ENCODE assay signal across 24 cellular contexts in the genomic region with DNA sequence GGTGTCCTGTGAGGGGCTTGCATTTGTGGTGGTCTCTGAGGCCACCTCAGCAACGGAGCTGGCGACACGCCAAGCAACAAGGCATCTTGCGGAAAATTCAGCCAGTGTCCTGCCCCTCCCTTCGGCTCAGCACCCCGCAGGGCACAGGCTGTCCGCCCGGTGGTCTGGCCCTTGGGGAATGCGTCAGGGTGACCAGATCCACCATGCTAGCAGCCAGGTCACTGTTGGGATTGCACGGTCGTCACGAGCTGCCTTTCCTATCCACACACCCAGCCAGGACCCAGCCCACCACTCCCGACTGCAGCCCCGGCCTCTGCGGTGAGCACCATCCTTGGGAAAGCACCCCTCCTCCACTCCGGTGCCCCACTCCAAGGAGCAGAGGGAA.
DNase-seq lines count a peak whose midpoint lies in the region; ATAC-seq, FAIRE-seq and TF ChIP-seq lines count a peak whose summit lies in the region.
"Had no signal": no experiment of that assay in that cellular context is flagged by ENCODE, and none has a peak within 500 bp of the region (broad histone marks: within the 10 kb centered on the region; RNA-seq: fewer than 3 reads in every experiment).

No MANE protein-coding gene starts in this region.

- POLR2A ChIA-PET in H1 (lab: Charles Lee; ENCODE audit: partially characterized antibody), result no interaction called here
- POLR2A ChIA-PET in activated CD8-positive, alpha-beta T cell treated with anti-CD3 and anti-CD28 coated beads for 36 hours (lab: Charles Lee), result interaction anchor here (2.5 kb wide), 1 partner anchor 9 kb away, joined by 9 read pairs; no protein-coding TSS in a partner anchor

- TF ChIP-seq EP300 in H1 (IDR thresholded peaks at IDR 0.05; ENCODE audit: borderline replicate concordance in 1 of 2, low read depth in 2 of 2, low read length in 2 of 2), result no peak
- TF ChIP-seq EP300 in upper lobe of left lung (IDR thresholded peaks at IDR 0.05), result no peak

- H4K91ac ChIP-seq in H1 (replicated peaks; ENCODE audit: insufficient read length, low read length), result no peak overlapping the region

- no peak overlapping the region for H3K4me2 ChIP-seq in H1 (ENCODE audit: insufficient read depth in 1 of 2, low read depth in 2 of 2, low read length in 2 of 2)

- H3K4me1 ChIP-seq in H1 (replicated peaks in 1 of 4; ENCODE audit: control insufficient read depth in 3 of 4, insufficient read depth in 4 of 4, low read length in 3 of 4), result peaks cover 3 to 30% (median 18%) of the 10 kb centered on the region in 4 experiments
- peaks cover 15% of the 10 kb centered on the region for H3K4me1 ChIP-seq in right cardiac atrium (ENCODE audit: control insufficient read depth, insufficient read depth, low read length)
- peaks cover 41% of the 10 kb centered on the region for H3K4me1 ChIP-seq in rectal smooth muscle tissue (ENCODE audit: control insufficient read depth, insufficient read depth, low read length)
- peaks cover 16 to 30% (median 27%) of the 10 kb centered on the region in 4 donors for H3K4me1 ChIP-seq in upper lobe of left lung

- no peak overlapping the region for H2BK5ac ChIP-seq in H1 (ENCODE audit: low read depth, low read length)

- H3K4me3 Mint-ChIP-seq in activated CD8-positive, alpha-beta T cell treated with anti-CD3 and anti-CD28 coated beads for 36 hours, result no peak overlapping the region
- H3K4me3 Mint-ChIP-seq: activated CD4-positive, alpha-beta memory T cell treated with anti-CD3 and anti-CD28 coated beads for 36 hours; CD8-positive, alpha-beta T cell; T-helper 1 cell treated with Interleukin-12 subunit alpha and Interleukin-12 subunit beta and Interleukin-4 antibody, amounts not matched to agents 30 μg/mL and 1 μg/mL, for 36 hours had no signal

- CTCF ChIA-PET in H1 (lab: Charles Lee; ENCODE audit: partially characterized antibody), result interaction anchor here (2.8 kb wide), 1 partner anchor 49 kb away, joined by 10 read pairs; no protein-coding TSS in a partner anchor
- CTCF ChIA-PET in activated CD8-positive, alpha-beta T cell treated with anti-CD3 and anti-CD28 coated beads for 36 hours (lab: Charles Lee), result interaction anchor here (0.9 kb wide), 1 partner anchor 41 kb away, joined by 3 read pairs; no protein-coding TSS in a partner anchor

- H3K79me1 ChIP-seq in H1 (ENCODE audit: low read depth, low read length), result no peaks in the 10 kb centered on the region

- H2AK5ac ChIP-seq in H1 (ENCODE audit: low read depth, low read length), result no peak overlapping the region

- no peak overlapping the region for H3K4me3 ChIP-seq in H1 (ENCODE audit: extremely low read depth in 1 of 4, insufficient read depth in 2 of 4, low read depth in 3 of 4, low read length in 4 of 4)
- no peak overlapping the region for H3K4me3 ChIP-seq in right cardiac atrium (ENCODE audit: low read length)
- no peak overlapping the region for H3K4me3 ChIP-seq in rectal smooth muscle tissue (ENCODE audit: low read length)
- H3K4me3 ChIP-seq in upper lobe of left lung, result no peak overlapping the region
- H3K4me3 ChIP-seq: GM23248, K562 had no signal

- no peak overlapping the region for H3K56ac ChIP-seq in H1 (replicated peaks; ENCODE audit: insufficient read length, low read depth, low read length)

- no peak overlapping the region for H3K14ac ChIP-seq in H1 (ENCODE audit: insufficient read length)

- H2BK120ac ChIP-seq in H1 (replicated peaks; ENCODE audit: low read depth, low read length), result no peak overlapping the region

- H3K36me3 Mint-ChIP-seq in activated CD8-positive, alpha-beta T cell treated with anti-CD3 and anti-CD28 coated beads for 36 hours (ENCODE audit: low read depth), result no peaks in the 10 kb centered on the region

- intact Hi-C loops in right cardiac atrium (cut with DNase I), result no loop called here
- intact Hi-C loops in activated CD8-positive, alpha-beta T cell treated with anti-CD3 and anti-CD28 coated beads for 36 hours (cut with micrococcal nuclease), result no loop called here

- H3K23me2 ChIP-seq in H1 (ENCODE audit: low read depth, low read length), result peaks cover 11% of the 10 kb centered on the region

- no peak overlapping the region for H3K23ac ChIP-seq in H1 (ENCODE audit: insufficient read length)

- no peak overlapping the region for H3K18ac ChIP-seq in H1 (ENCODE audit: extremely low read depth, low read length)

- FAIRE-seq in H1 (lab: Jason Lieb, UNC), result no peak
- FAIRE-seq: endothelial cell of umbilical vein, K562, kidney had no signal

- WGBS in H1 (ENCODE audit: extremely low coverage in 1 of 2, insufficient coverage in 1 of 2, insufficient read length in 1 of 2, insufficient replicate concordance in 2 of 2, low coverage in 1 of 2, low lambda C conversion rate in 2 of 2, missing lambda C conversion rate in 1 of 2), 2 experiments, result 83% methylated on average over 16 of the region's 16 CpGs; no CpG with 5 or more reads in 1 of the 2 experiments
- 63% methylated on average over 16 of the region's 16 CpGs for WGBS in right cardiac atrium
- whole genome bisulfite sequencing in upper lobe of left lung, 2 donors, result 91 to 100% methylated on average over 3 to 12 of the region's 16 CpGs

- H3K9me3 ChIP-seq in H1 (ENCODE audit: insufficient read depth in 2 of 2, low read depth in 1 of 2, low read length in 1 of 2) (no peaks in the 10 kb centered on the region), right cardiac atrium (ENCODE audit: control insufficient read depth, low read length) (no peaks in the 10 kb centered on the region), upper lobe of left lung (no peaks in the 10 kb centered on the region)

- no peak for TF ChIP-seq RAD21 in H1 (IDR thresholded peaks at IDR 0.05 in 1 of 2, conservative IDR thresholded peaks at IDR 0.05 in 1 of 2; ENCODE audit: low read depth in 2 of 2, low read length in 2 of 2)

- peaks cover 1% of the 10 kb centered on the region for H3K27me3 Mint-ChIP-seq in activated CD8-positive, alpha-beta T cell treated with anti-CD3 and anti-CD28 coated beads for 36 hours

- H3K27ac Mint-ChIP-seq in activated CD8-positive, alpha-beta T cell treated with anti-CD3 and anti-CD28 coated beads for 36 hours, result no peak overlapping the region
- H3K27ac Mint-ChIP-seq: activated CD4-positive, alpha-beta memory T cell treated with anti-CD3 and anti-CD28 coated beads for 36 hours; CD8-positive, alpha-beta T cell; T-helper 1 cell treated with Interleukin-12 subunit alpha and Interleukin-12 subunit beta and Interleukin-4 antibody, amounts not matched to agents 30 μg/mL and 1 μg/mL, for 36 hours had no signal

- peak overlapping the region; percentile 50; the same call in 1 of the 2 replicates for H2BK12ac ChIP-seq in H1 (ENCODE audit: low read depth, low read length)

- no peak overlapping the region for H2BK20ac ChIP-seq in H1 (ENCODE audit: low read length)

- H3K27me3 ChIP-seq in H1 (replicated peaks in 1 of 4; ENCODE audit: control insufficient read depth in 3 of 4, extremely low read depth in 1 of 4, insufficient read depth in 3 of 4, low read length in 3 of 4) (peaks cover 0 to 14% (median 9%) of the 10 kb centered on the region in 4 experiments; a peak in 6 of 7 replicates), right cardiac atrium (ENCODE audit: control insufficient read depth, insufficient read depth) (no peaks in the 10 kb centered on the region), rectal smooth muscle tissue (ENCODE audit: control insufficient read depth, insufficient read depth, low read length) (no peaks in the 10 kb centered on the region), upper lobe of left lung (no peaks in the 10 kb centered on the region)

- TF ChIP-seq CTCF in H1 (IDR thresholded peaks at IDR 0.05; ENCODE audit: control extremely low read depth in 1 of 3, insufficient read depth in 1 of 3, low read depth in 1 of 3, low read length in 3 of 3) (no peak), upper lobe of left lung (IDR thresholded peaks at IDR 0.05) (no peak)
- no peak for TF ChIP-seq CTCF in activated CD8-positive, alpha-beta T cell treated with anti-CD3 and anti-CD28 coated beads for 36 hours (IDR thresholded peaks at IDR 0.05)

- no peaks in the 10 kb centered on the region for H3K79me2 ChIP-seq in H1 (ENCODE audit: control insufficient read depth in 1 of 2, insufficient read depth in 2 of 2, low read length in 2 of 2)

- H2BK15ac ChIP-seq in H1 (ENCODE audit: low read length), result no peak overlapping the region

- H3K36me3 ChIP-seq in H1 (ENCODE audit: control insufficient read depth in 2 of 4, insufficient read depth in 4 of 4, low read length in 3 of 4) (no peaks in the 10 kb centered on the region), rectal smooth muscle tissue (ENCODE audit: control insufficient read depth, insufficient read depth, low read length) (no peaks in the 10 kb centered on the region), upper lobe of left lung (no peaks in the 10 kb centered on the region)

- H2AFZ ChIP-seq in H1 (ENCODE audit: low read length), result no peak overlapping the region
- H2AFZ ChIP-seq: GM23248 had no signal

- H4K5ac ChIP-seq in H1 (ENCODE audit: insufficient read length, low read depth, low read length), result no peak overlapping the region

- no peaks in the 10 kb centered on the region for H3K9me3 Mint-ChIP-seq in activated CD8-positive, alpha-beta T cell treated with anti-CD3 and anti-CD28 coated beads for 36 hours
- H3K9me3 Mint-ChIP-seq: activated CD4-positive, alpha-beta memory T cell treated with anti-CD3 and anti-CD28 coated beads for 36 hours; CD8-positive, alpha-beta T cell; T-helper 1 cell treated with Interleukin-12 subunit alpha and Interleukin-12 subunit beta and Interleukin-4 antibody, amounts not matched to agents 30 μg/mL and 1 μg/mL, for 36 hours had no signal

- H3K9ac ChIP-seq in H1 (replicated peaks in 1 of 4; ENCODE audit: extremely low read depth in 1 of 4, low read depth in 3 of 4, low read length in 3 of 4), result no peak overlapping the region
- H3K9ac ChIP-seq in rectal smooth muscle tissue (ENCODE audit: low read length), result no peak overlapping the region
- H3K9ac ChIP-seq: GM23248 had no signal

- H4K20me1 ChIP-seq in H1 (replicated peaks in 1 of 2; ENCODE audit: control insufficient read depth in 1 of 2, insufficient read depth in 2 of 2, low read length in 2 of 2), result no peaks in the 10 kb centered on the region

- H3K27ac ChIP-seq in H1 (ENCODE audit: low read depth, low read length) (no peak overlapping the region), right cardiac atrium (ENCODE audit: low read length) (peak overlapping the region; percentile 97), rectal smooth muscle tissue (ENCODE audit: low read depth, low read length) (peak overlapping the region; percentile 40), upper lobe of left lung (peak overlapping the region in 3 of 4 donors; percentile 86 to 92 (median 90))
- H3K27ac ChIP-seq: GM23248 had no signal

- TF ChIP-seq POLR2A in H1 (IDR thresholded peaks at IDR 0.05; ENCODE audit: control extremely low read depth in 1 of 2, low read depth in 2 of 2, low read length in 2 of 2), result no peak
- TF ChIP-seq POLR2A in upper lobe of left lung (IDR thresholded peaks at IDR 0.05), result no peak

- H3K4me1 Mint-ChIP-seq in activated CD8-positive, alpha-beta T cell treated with anti-CD3 and anti-CD28 coated beads for 36 hours (ENCODE audit: low read depth), result peaks cover 9% of the 10 kb centered on the region

- DNase-seq in H1 (ENCODE audit: low read depth in 1 of 2, low spot score in 2 of 2) (no peak), right cardiac atrium (peak; percentile 58 to 78 (median 75)), upper lobe of left lung (peak in 1 of 2 donors; percentile 67), HPDE6-E6E7 (ENCODE audit: extremely low spot score) (no peak)
- no peak for DNase-seq in activated CD8-positive, alpha-beta T cell treated with anti-CD3 and anti-CD28 coated beads for 36 hours
- DNase-seq in activated CD4-positive, alpha-beta T cell treated with anti-CD3 and anti-CD28 coated beads, Interleukin-2, amount 50 U/mL, for 1 hour, result no peak
- DNase-seq: activated CD4-positive, alpha-beta memory T cell treated with anti-CD3 and anti-CD28 coated beads for 36 hours; activated gamma-delta T cell; activated T-cell treated with anti-CD3 and anti-CD28 coated beads for 4 hours; CD8-positive, alpha-beta T cell; foreskin melanocyte; GDM1; GM23248; kidney; NCI-H146; NCI-H82; OCI-M1; retina; SHP77 treated with DMSO at 0.1 percent for 48 hours; stimulated activated CD4-positive, alpha-beta T cell treated with anti-CD3 and anti-CD28 coated beads, Interleukin-15, amount 100 ng/mL, for 24 hours had no signal

- no peak for ATAC-seq in right cardiac atrium
- ATAC-seq in upper lobe of left lung (ENCODE audit: low FRiP score in 2 of 2), result no peak
- ATAC-seq in activated CD8-positive, alpha-beta T cell treated with anti-CD3 and anti-CD28 coated beads for 36 hours, result no peak
- ATAC-seq: CD8-positive, alpha-beta T cell; K562 had no signal

- H4K8ac ChIP-seq in H1 (ENCODE audit: extremely low read depth, insufficient read depth, low read length), result no peak overlapping the region

- no peak overlapping the region for H3K4ac ChIP-seq in H1 (replicated peaks; ENCODE audit: insufficient read length, low read depth, low read length)

Comparison
In these comparisons a context has a peak if more than half of its experiments do, and no peak if none do; other contexts are left out.
1. DNase-seq: peak in right cardiac atrium (3 of 3); none in H1 (0 of 2), activated CD8-positive, alpha-beta T cell treated with anti-CD3 and anti-CD28 coated beads for 36 hours (single experiment), activated CD4-positive, alpha-beta T cell treated with anti-CD3 and anti-CD28 coated beads, Interleukin-2, amount 50 U/mL, for 1 hour (single experiment) and HPDE6-E6E7 (single experiment).